ENCODE assay signal across 21 cellular contexts in genomic region chr3:118559286-118559685, GRCh38.
"Had no signal": no experiment of that assay in that cellular context is flagged by ENCODE, and none has a peak within 500 bp of the region (broad histone marks: within the 10 kb centered on the region; RNA-seq: fewer than 3 reads in every experiment).

No MANE protein-coding gene starts in this region.

- H3K9me3 Mint-ChIP-seq: endodermal cell had no signal

- H3K9me3 ChIP-seq: colonic mucosa, esophagus muscularis mucosa, gastrocnemius medialis, heart right ventricle, left lung, lower lobe of right lung had no signal

- H3K27ac ChIP-seq: colonic mucosa, esophagus muscularis mucosa, gastrocnemius medialis, heart right ventricle, left lung, lower lobe of right lung had no signal

- ATAC-seq: effector memory CD8-positive, alpha-beta T cell; gastrocnemius medialis; heart right ventricle; left cardiac atrium; left lung; left ventricle myocardium superior; lower lobe of right lung; naive thymus-derived CD4-positive, alpha-beta T cell had no signal

- H3K27me3 Mint-ChIP-seq: dendritic cell treated with granulocyte-macrophage colony-stimulating factor and Interleukin-4, amounts not matched to agents 40 ng/mL and 50 ng/mL, for 4 days; effector memory CD8-positive, alpha-beta T cell; memory B cell had no signal

- H3K27ac Mint-ChIP-seq: dendritic cell treated with granulocyte-macrophage colony-stimulating factor and Interleukin-4, amounts not matched to agents 40 ng/mL and 50 ng/mL, for 4 days; effector memory CD8-positive, alpha-beta T cell; endodermal cell; memory B cell; naive thymus-derived CD4-positive, alpha-beta T cell had no signal

- H3K4me1 ChIP-seq: colonic mucosa, esophagus muscularis mucosa, gastrocnemius medialis, heart right ventricle, left lung, lower lobe of right lung had no signal

- H3K4me3 ChIP-seq: colonic mucosa, esophagus muscularis mucosa, gastrocnemius medialis, heart right ventricle, left lung, lower lobe of right lung had no signal

- H3K27me3 ChIP-seq: colonic mucosa, esophagus muscularis mucosa, gastrocnemius medialis, heart right ventricle had no signal

- H3K36me3 ChIP-seq: colonic mucosa, esophagus muscularis mucosa, gastrocnemius medialis, heart right ventricle, left lung, lower lobe of right lung had no signal

- H3K36me3 Mint-ChIP-seq: memory B cell; naive thymus-derived CD4-positive, alpha-beta T cell had no signal

- DNase-seq: colonic mucosa; cortex of kidney; effector CD8-positive, alpha-beta T cell; effector memory CD8-positive, alpha-beta T cell; endodermal cell; foreskin melanocyte; gastrocnemius medialis; glutamatergic neuron; head of caudate nucleus; heart right ventricle; hippocampal formation; left cardiac atrium; left lung; left ventricle myocardium superior; lower lobe of right lung; mesendoderm; midbrain; naive thymus-derived CD4-positive, alpha-beta T cell had no signal

- H3K4me1 Mint-ChIP-seq: memory B cell; naive thymus-derived CD4-positive, alpha-beta T cell had no signal

- H3K4me3 Mint-ChIP-seq: dendritic cell treated with granulocyte-macrophage colony-stimulating factor and Interleukin-4, amounts not matched to agents 40 ng/mL and 50 ng/mL, for 4 days; effector memory CD8-positive, alpha-beta T cell; endodermal cell; memory B cell; naive thymus-derived CD4-positive, alpha-beta T cell had no signal
